20 cellular contexts compared by ENCODE assay signal in the genomic region with DNA sequence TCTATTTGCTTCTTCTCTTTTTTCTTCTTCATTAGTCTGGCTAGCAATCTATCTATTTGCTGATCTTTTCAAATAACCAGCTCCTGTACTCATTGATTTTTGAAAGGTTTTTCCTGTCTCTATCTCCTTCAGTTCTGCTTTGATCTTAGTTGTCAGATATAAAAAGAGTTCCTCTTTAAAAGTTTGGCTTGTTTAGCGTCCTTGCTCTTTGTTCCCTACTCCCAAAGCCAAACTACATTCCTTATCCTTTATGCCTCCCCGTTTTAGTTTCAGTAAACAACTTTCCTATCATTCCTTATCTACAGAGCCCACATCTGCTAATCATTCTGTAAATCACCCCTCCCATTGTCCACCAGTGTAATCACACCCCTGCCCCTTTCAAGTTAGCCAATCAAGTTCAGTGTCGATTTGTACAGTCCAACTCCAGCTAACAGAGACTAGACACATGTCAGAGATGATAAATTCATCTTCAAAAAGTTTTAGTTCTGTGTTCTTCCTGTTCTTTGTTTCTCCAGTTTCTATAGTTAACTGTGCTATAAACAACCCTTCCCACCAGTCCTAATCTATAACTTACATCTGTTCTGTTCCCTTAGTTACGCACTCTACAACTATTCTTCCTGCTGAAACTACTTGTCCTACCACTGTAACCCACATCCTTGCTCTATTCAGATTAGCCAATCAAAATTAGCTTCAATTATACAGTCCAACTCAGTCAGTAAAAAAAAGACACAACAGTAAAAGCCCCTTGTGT. TPM values are rescaled to one million over a fixed set of nuclear protein-coding genes. Genes with fewer than 3 reads are reported as not detected.
A peak's percentile ranks its signal among the peaks of the same experiment; 100 is the strongest.
DNase-seq lines count a peak whose midpoint lies in the region; ATAC-seq and TF ChIP-seq lines count a peak whose summit lies in the region.
"Had no signal": no experiment of that assay in that cellular context is flagged by ENCODE, and none has a peak within 500 bp of the region (broad histone marks: within the 10 kb centered on the region; RNA-seq: fewer than 3 reads in every experiment).

No MANE protein-coding gene starts in this region.

- POLR2A ChIA-PET in Panc1 (lab: Charles Lee): no interaction called here
- POLR2A ChIA-PET in activated CD4-positive, alpha-beta memory T cell treated with anti-CD3 and anti-CD28 coated beads, Interleukin-2, amount 10 ng/mL, durations not matched to agents 7 days and 5 days (lab: Charles Lee): no interaction called here

- H3K4me1 ChIP-seq in Panc1 (ENCODE audit: control insufficient read depth, insufficient read depth, low read length) (0 out of 2 replicates have a peak, but pooled peaks cover 6% of the 10 kb centered on the region), osteoblast (ENCODE audit: insufficient read depth, low read length) (peaks cover 3% of the 10 kb centered on the region)
- H3K4me1 ChIP-seq: tibial nerve had no signal

- H3K4me3 Mint-ChIP-seq in endothelial cell (ENCODE audit: unreplicated experiment): peak overlapping the region; percentile 56
- no peak overlapping the region for H3K4me3 Mint-ChIP-seq in activated CD4-positive, alpha-beta memory T cell treated with anti-CD3 and anti-CD28 coated beads, Interleukin-2, amount 10 ng/mL, durations not matched to agents 7 days and 5 days
- H3K4me3 Mint-ChIP-seq: activated T-cell treated with anti-CD3 and anti-CD28 coated beads, Interleukin-2, amount 50 U/mL, for 4 hours; CD4-positive, CD25-positive, alpha-beta regulatory T cell; nephron had no signal

- H3K27me3 ChIP-seq in Panc1 (ENCODE audit: control insufficient read depth, insufficient read depth, low read length): no peaks in the 10 kb centered on the region
- H3K27me3 ChIP-seq in osteoblast (ENCODE audit: insufficient read depth, low read length): no peaks in the 10 kb centered on the region
- H3K27me3 ChIP-seq: tibial nerve had no signal

- CTCF ChIA-PET in Panc1 (lab: Charles Lee): no interaction called here
- CTCF ChIA-PET in activated CD4-positive, alpha-beta memory T cell treated with anti-CD3 and anti-CD28 coated beads, Interleukin-2, amount 10 ng/mL, durations not matched to agents 7 days and 5 days (lab: Charles Lee): no interaction called here

- DNase-seq in Panc1 (ENCODE audit: low read depth, low spot score): no peak
- no peak for DNase-seq in endothelial cell (ENCODE audit: low spot score)
- DNase-seq in osteoblast (ENCODE audit: insufficient read length, low spot score, missing footprints): peak; percentile 48
- DNase-seq in activated CD4-positive, alpha-beta memory T cell treated with anti-CD3 and anti-CD28 coated beads, Interleukin-2, amount 10 ng/mL, durations not matched to agents 7 days and 5 days: no peak
- DNase-seq: activated T-cell treated with anti-CD3 and anti-CD28 coated beads, Interleukin-2, amount 50 U/mL, for 4 hours; amygdala; CD4-positive, CD25-positive, alpha-beta regulatory T cell; hypothalamus; NCI-H1417; right cardiac atrium; stimulated activated CD4-positive, alpha-beta T cell treated with anti-CD3 and anti-CD28 coated beads, Interleukin-2, amount 100 ng/mL, for 24 hours; stimulated activated CD8-positive, alpha-beta memory T cell treated with anti-CD3 and anti-CD28 coated beads, Interleukin-4, amount 100 ng/mL, for 48 hours had no signal

- peak overlapping the region; percentile 95 for H3K27ac Mint-ChIP-seq in endothelial cell (ENCODE audit: unreplicated experiment)
- no peak overlapping the region for H3K27ac Mint-ChIP-seq in activated CD4-positive, alpha-beta memory T cell treated with anti-CD3 and anti-CD28 coated beads, Interleukin-2, amount 10 ng/mL, durations not matched to agents 7 days and 5 days

- no peak overlapping the region for H3K4me2 ChIP-seq in osteoblast (ENCODE audit: insufficient read depth, low read length)

- BruUV-seq in Panc1 (replicated peaks; lab: Mats Ljungman, UMichigan): no TSS peak

- H3K36me3 ChIP-seq in Panc1 (ENCODE audit: control insufficient read depth, insufficient read depth, low read length): no peaks in the 10 kb centered on the region
- H3K36me3 ChIP-seq in osteoblast (ENCODE audit: insufficient read depth, low read length): no peaks in the 10 kb centered on the region
- H3K36me3 ChIP-seq: tibial nerve had no signal

- peaks cover 66% of the 10 kb centered on the region for H3K36me3 Mint-ChIP-seq in endothelial cell (ENCODE audit: low read depth, unreplicated experiment)
- H3K36me3 Mint-ChIP-seq in activated CD4-positive, alpha-beta memory T cell treated with anti-CD3 and anti-CD28 coated beads, Interleukin-2, amount 10 ng/mL, durations not matched to agents 7 days and 5 days (ENCODE audit: low read depth): no peaks in the 10 kb centered on the region
- H3K36me3 Mint-ChIP-seq: CD4-positive, CD25-positive, alpha-beta regulatory T cell had no signal

- peaks cover 24% of the 10 kb centered on the region for H3K9me3 Mint-ChIP-seq in endothelial cell (ENCODE audit: unreplicated experiment)
- H3K9me3 Mint-ChIP-seq in activated CD4-positive, alpha-beta memory T cell treated with anti-CD3 and anti-CD28 coated beads, Interleukin-2, amount 10 ng/mL, durations not matched to agents 7 days and 5 days: no peaks in the 10 kb centered on the region
- H3K9me3 Mint-ChIP-seq: activated T-cell treated with anti-CD3 and anti-CD28 coated beads, Interleukin-2, amount 50 U/mL, for 4 hours had no signal

- ATAC-seq in HG02938 (IDR thresholded peaks at IDR 0.05; ENCODE audit: unreplicated experiment) (peak; percentile 82), Panc1 (no peak), GM21529 (IDR thresholded peaks at IDR 0.05; ENCODE audit: unreplicated experiment) (no peak), HG03565 (IDR thresholded peaks at IDR 0.05; ENCODE audit: unreplicated experiment) (no peak), GM21515 (IDR thresholded peaks at IDR 0.05; ENCODE audit: unreplicated experiment) (no peak)
- ATAC-seq: activated T-cell treated with anti-CD3 and anti-CD28 coated beads, Interleukin-2, amount 50 U/mL, for 4 hours; esophagus mucosa; right cardiac atrium; SK-N-SH treated with all-trans-retinoic acid at 6 μM for 48 hours had no signal

- H3K27me3 Mint-ChIP-seq in endothelial cell (ENCODE audit: unreplicated experiment): peaks cover 26% of the 10 kb centered on the region
- peaks cover 3% of the 10 kb centered on the region for H3K27me3 Mint-ChIP-seq in activated CD4-positive, alpha-beta memory T cell treated with anti-CD3 and anti-CD28 coated beads, Interleukin-2, amount 10 ng/mL, durations not matched to agents 7 days and 5 days
- H3K27me3 Mint-ChIP-seq: CD4-positive, CD25-positive, alpha-beta regulatory T cell had no signal

- H3K9me3 ChIP-seq in Panc1 (ENCODE audit: control insufficient read depth, insufficient read depth, low read depth, low read length) (no peaks in the 10 kb centered on the region; the same call in 1 of the 2 replicates), osteoblast (ENCODE audit: low read depth, low read length) (no peaks in the 10 kb centered on the region)

- intact Hi-C loops in Panc1 (cut with micrococcal nuclease; ENCODE audit: unreplicated experiment): no loop called here

- in situ Hi-C loops in Panc1 (cut with HindIII; ENCODE audit: low pct_unique_long_range_greater_than_20kb, low sequenced_read_pairs): no loop called here

- H3K27ac ChIP-seq in Panc1 (ENCODE audit: low read length) (peak overlapping the region; percentile 20; the same call in 1 of the 2 replicates), osteoblast (ENCODE audit: low read depth, low read length) (no peak overlapping the region)
- H3K27ac ChIP-seq: tibial nerve had no signal

- peaks cover 11% of the 10 kb centered on the region for H3K79me2 ChIP-seq in osteoblast (ENCODE audit: insufficient read depth, low read length)

- TF ChIP-seq CTCF in Panc1 (IDR thresholded peaks at IDR 0.05): no peak
- no peak for TF ChIP-seq CTCF in endothelial cell (IDR thresholded peaks at IDR 0.05; ENCODE audit: unreplicated experiment)
- no peak for TF ChIP-seq CTCF in osteoblast (IDR thresholded peaks at IDR 0.05; ENCODE audit: extremely low read depth, low read depth, low read length)

- H3K4me1 Mint-ChIP-seq in endothelial cell (ENCODE audit: unreplicated experiment): peaks cover 51% of the 10 kb centered on the region
- no peaks in the 10 kb centered on the region for H3K4me1 Mint-ChIP-seq in activated CD4-positive, alpha-beta memory T cell treated with anti-CD3 and anti-CD28 coated beads, Interleukin-2, amount 10 ng/mL, durations not matched to agents 7 days and 5 days
- H3K4me1 Mint-ChIP-seq: nephron had no signal

- H4K20me1 ChIP-seq in osteoblast (ENCODE audit: insufficient read depth, low read length): no peaks in the 10 kb centered on the region

- H3K4me3 ChIP-seq in Panc1 (ENCODE audit: low read depth in 2 of 2, low read length in 2 of 2): no peak overlapping the region
- H3K4me3 ChIP-seq in osteoblast (ENCODE audit: insufficient read depth, low read length): no peak overlapping the region
- H3K4me3 ChIP-seq: tibial nerve had no signal

- H2AFZ ChIP-seq in osteoblast (ENCODE audit: low read length): no peak overlapping the region

RNA-seq across cellular contexts. Expression of a gene that starts 44.4 kb away (rescaled TPM):
- total RNA-seq in Panc1 (2021; ENCODE audit: unreplicated experiment): 129 TPM
- 51.3 TPM for polyA plus RNA-seq in Panc1 (2012; ENCODE audit: insufficient read length)
- 735 TPM for total RNA-seq in endothelial cell (ENCODE audit: unreplicated experiment)
- 123 and 154 TPM in 2 replicates for total RNA-seq in osteoblast
- total RNA-seq in activated CD4-positive, alpha-beta memory T cell treated with anti-CD3 and anti-CD28 coated beads, Interleukin-2, amount 10 ng/mL, durations not matched to agents 7 days and 5 days: not detected
- polyA plus RNA-seq: CD4-positive, CD25-positive, alpha-beta regulatory T cell had no signal

Comparison
In these comparisons a context has a peak if more than half of its experiments do, and no peak if none do; other contexts are left out.
1. RNA of a gene that starts 44.4 kb away (total RNA-seq): 735 TPM in endothelial cell (single experiment), 129 TPM in Panc1 (single experiment) and 123 to 154 TPM in osteoblast; not detected in activated CD4-positive, alpha-beta memory T cell treated with anti-CD3 and anti-CD28 coated beads, Interleukin-2, amount 10 ng/mL, durations not matched to agents 7 days and 5 days; every median in the first group is over 100 times any median in the second.